ENCODE assay signal across 23 cellular contexts in the genomic region with DNA sequence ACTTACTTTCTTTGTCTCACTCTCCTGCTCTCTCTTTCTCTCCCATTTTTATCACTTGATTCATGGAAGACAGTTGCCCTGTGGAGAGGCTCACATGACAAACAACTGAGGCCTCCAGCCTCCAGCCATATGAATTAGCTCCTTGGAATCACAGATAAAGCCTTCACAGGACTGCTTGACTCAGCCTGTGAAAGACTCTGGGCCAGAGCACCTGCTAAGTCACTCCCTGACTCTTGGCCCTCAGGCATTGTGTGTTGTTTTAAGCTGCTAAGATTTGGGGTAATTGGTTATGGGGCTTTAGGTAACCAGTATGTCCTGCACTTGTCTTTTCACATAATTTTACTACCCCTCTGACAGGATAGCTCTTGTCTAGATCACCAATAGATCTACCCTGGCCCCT.
"Had no signal": no experiment of that assay in that cellular context is flagged by ENCODE, and none has a peak within 500 bp of the region (broad histone marks: within the 10 kb centered on the region; RNA-seq: fewer than 3 reads in every experiment).

No MANE protein-coding gene starts in this region.

- DNase-seq: activated CD4-positive, CD25-positive, alpha-beta regulatory T cell; activated CD8-positive, alpha-beta memory T cell treated with anti-CD3 and anti-CD28 coated beads, Interleukin-2, amount 50 U/mL, for 4 hours; activated CD8-positive, alpha-beta T cell treated with anti-CD3 and anti-CD28 coated beads for 36 hours; activated naive CD4-positive, alpha-beta T cell treated with anti-CD3 and anti-CD28 coated beads, Interleukin-2, amount 50 U/mL, for 16 hours; activated naive CD8-positive, alpha-beta T cell treated with anti-CD3 and anti-CD28 coated beads, Interleukin-2, amount 10 ng/mL, durations not matched to agents 7 days and 5 days; activated T-cell treated with anti-CD3 and anti-CD28 coated beads, Interleukin-2, amount 50 U/mL, for 72 hours; adrenal gland; anterior cingulate cortex; caudate nucleus; KG1; NCI-H1092; NCI-H1417; NCI-H1930; NCI-H2171; NCI-H2227 treated with DMSO at 0.1 percent for 48 hours; NCI-H446 treated with DMSO at 0.1 percent for 48 hours; NCI-H524 treated with DMSO at 0.1 percent for 48 hours; NCI-H748 treated with DMSO at 0.1 percent for 48 hours; Peyer's patch; Right ventricle myocardium superior; T-helper 17 cell; T1000 had no signal

- H3K9me3 ChIP-seq: adrenal gland, Peyer's patch had no signal

- H3K27me3 ChIP-seq: adrenal gland, Peyer's patch had no signal

- H3K36me3 ChIP-seq: adrenal gland, Peyer's patch had no signal

- H3K4me3 ChIP-seq: adrenal gland, Peyer's patch had no signal

- H3K4me1 ChIP-seq: adrenal gland, Peyer's patch had no signal

- H3K27ac ChIP-seq: adrenal gland, Peyer's patch, RWPE1 had no signal
